ENCODE assay signal across 11 cellular contexts in genomic region chr1:31666290-31666963, GRCh38. TPM values are rescaled to one million over a fixed set of nuclear protein-coding genes. Genes with fewer than 3 reads are reported as not detected.
DNase-seq lines count a peak whose midpoint lies in the region; ATAC-seq and TF ChIP-seq lines count a peak whose summit lies in the region.
"Had no signal": no experiment of that assay in that cellular context is flagged by ENCODE, and none has a peak within 500 bp of the region (broad histone marks: within the 10 kb centered on the region; RNA-seq: fewer than 3 reads in every experiment).

No MANE protein-coding gene starts in this region.

- DNase-seq in A172 (ENCODE audit: low spot score): peak; percentile 85
- DNase-seq in LHCN-M2 (ENCODE audit: low read depth): peak; percentile 42
- peak; percentile 74 for DNase-seq in mammary epithelial cell
- DNase-seq in mucosa of descending colon: peak; percentile 73 to 88 (median 76)
- DNase-seq in activated CD4-positive, alpha-beta T cell treated with anti-CD3 and anti-CD28 coated beads for 1 hour: no peak
- no peak for DNase-seq in inferior parietal cortex (ENCODE audit: extremely low spot score)
- DNase-seq: C1 segment of cervical spinal cord, T-helper 17 cell had no signal

- in situ Hi-C loops in mammary epithelial cell (cut with MboI; ENCODE audit: low sequenced_read_pairs in 2 of 2): loop anchor here (10.0 to 25.0 kb wide), 2 partner anchors 78 to 296 kb away; no protein-coding TSS in a partner anchor

- H2AFZ ChIP-seq in mammary epithelial cell (ENCODE audit: low read depth, low read length): no peak overlapping the region

- no TSS peak for BruUV-seq in mammary epithelial cell (replicated peaks; lab: Mats Ljungman, UMichigan)

- ATAC-seq in mucosa of descending colon: peak; percentile 78
- no peak for ATAC-seq in GM18873 (IDR thresholded peaks at IDR 0.05; ENCODE audit: low FRiP score, unreplicated experiment)
- no peak for ATAC-seq in HG03095 (IDR thresholded peaks at IDR 0.05; ENCODE audit: unreplicated experiment)
- ATAC-seq: T-helper 17 cell had no signal

- 45% methylated on average over 8 of the region's 9 CpGs for WGBS in mammary epithelial cell (ENCODE audit: low coverage, missing lambda C conversion rate)

- H3K27ac ChIP-seq in mammary epithelial cell (ENCODE audit: insufficient read depth, low read depth, low read length): peak overlapping the region; percentile 28

- no peak for TF ChIP-seq CTCF in mammary epithelial cell (conservative IDR thresholded peaks at IDR 0.05 in 1 of 2, IDR thresholded peaks at IDR 0.05 in 1 of 2; ENCODE audit: extremely low read depth in 1 of 2, insufficient read depth in 1 of 2, low read depth in 1 of 2, low read length in 2 of 2)
- no peak for TF ChIP-seq CTCF in mucosa of descending colon (IDR thresholded peaks at IDR 0.05)

- H3K4me3 ChIP-seq in mammary epithelial cell (replicated peaks in 1 of 3; ENCODE audit: insufficient read depth in 1 of 3, low read depth in 2 of 3, low read length in 3 of 3) (no peak overlapping the region), mucosa of descending colon (no peak overlapping the region)

- dilution Hi-C loops in mammary epithelial cell (cut with HindIII; ENCODE audit: low sequenced_read_pairs): no loop called here

- no peak overlapping the region for H3K4me2 ChIP-seq in mammary epithelial cell (ENCODE audit: insufficient read depth, low read depth, low read length)

- no peaks in the 10 kb centered on the region for H3K79me2 ChIP-seq in mammary epithelial cell (ENCODE audit: insufficient read depth, low read length)

- H3K9ac ChIP-seq in mammary epithelial cell (ENCODE audit: insufficient read depth, low read length): no peak overlapping the region

- H3K9me3 ChIP-seq in mammary epithelial cell (replicated peaks; ENCODE audit: insufficient read depth, low read length): no peaks in the 10 kb centered on the region
- H3K9me3 ChIP-seq in mucosa of descending colon: no peaks in the 10 kb centered on the region

- no peaks in the 10 kb centered on the region for H3K27me3 ChIP-seq in mammary epithelial cell (ENCODE audit: insufficient read depth, low read length)

- intact Hi-C loops in mammary epithelial cell (cut with micrococcal nuclease) (loop anchor here (1.0 kb wide), 1 partner anchor 35 kb away; no protein-coding TSS in a partner anchor), mucosa of descending colon (cut with DNase I, micrococcal nuclease) (loop anchor here in 1 of 2 donors (5.0 kb wide), 1 partner anchor 121 kb away; no protein-coding TSS in a partner anchor)

- H4K20me1 ChIP-seq in mammary epithelial cell (ENCODE audit: insufficient read depth, low read length): no peaks in the 10 kb centered on the region

- peaks cover 43% of the 10 kb centered on the region for H3K4me1 ChIP-seq in mammary epithelial cell (ENCODE audit: insufficient read depth, low read length)
- H3K4me1 ChIP-seq in mucosa of descending colon (ENCODE audit: low read depth): peaks cover 37% of the 10 kb centered on the region

- CTCF ChIA-PET in mammary epithelial cell (lab: Charles Lee; ENCODE audit: low non-redundant PET): interaction anchor here (0.7 kb wide), 1 partner anchor 96 kb away, joined by 6 read pairs; no protein-coding TSS in a partner anchor

- peaks cover 6% of the 10 kb centered on the region for H3K36me3 ChIP-seq in mammary epithelial cell (ENCODE audit: insufficient read depth, low read length)
- H3K36me3 ChIP-seq in mucosa of descending colon (ENCODE audit: low read depth): no peaks in the 10 kb centered on the region

RNA-seq across cellular contexts. Expression of gene PEF1, which starts 21.8 kb away (rescaled TPM):
- 62.2 and 62.7 TPM in 2 replicates for total RNA-seq in A172 (2014; rRNA removed; shearing (Covaris generic))
- 67.5 and 78.3 TPM in 2 replicates for total RNA-seq in LHCN-M2 (2014; rRNA removed)
- 81.1 TPM for polyA plus RNA-seq in LHCN-M2 (2012)
- 10 to 100 TPM; 58.6 to 78.0 TPM for total RNA-seq in mammary epithelial cell
- 106 TPM for polyA plus RNA-seq in mammary epithelial cell
- polyA minus RNA-seq in mammary epithelial cell: 81.6 TPM
- 10 to 100 TPM; 47.5 to 54.5 (median 52.9) TPM for total RNA-seq in mucosa of descending colon

RNA-seq across cellular contexts. Expression of gene COL16A1, which starts 37.4 kb away (rescaled TPM):
- 12.7 and 26.2 TPM in 2 replicates for total RNA-seq in A172 (2014; rRNA removed; shearing (Covaris generic))
- total RNA-seq in LHCN-M2 (2014; rRNA removed) (9.8 and 11.5 TPM in 2 replicates), mammary epithelial cell (100 to 1,000 TPM; 121 to 146 TPM), mucosa of descending colon (10 to 100 TPM; 11.2 to 62.9 (median 19.3) TPM)
- polyA plus RNA-seq in LHCN-M2 (2012): 8.1 TPM
- 32.8 TPM for polyA plus RNA-seq in mammary epithelial cell
- 57.1 TPM for polyA minus RNA-seq in mammary epithelial cell
- total RNA-seq: T-helper 17 cell had no signal
- polyA plus RNA-seq: IgD-negative memory B cell had no signal

RNA-seq across cellular contexts. Expression of gene HCRTR1, which starts 48.9 kb away (rescaled TPM):
- not detected in 2 replicates for total RNA-seq in A172 (2014; rRNA removed; shearing (Covaris generic))
- total RNA-seq in LHCN-M2 (2014; rRNA removed): not detected in 2 replicates
- not detected for polyA plus RNA-seq in LHCN-M2 (2012)
- not detected for total RNA-seq in mammary epithelial cell
- not detected for polyA plus RNA-seq in mammary epithelial cell
- polyA minus RNA-seq in mammary epithelial cell: not detected
- total RNA-seq in mucosa of descending colon: not detected
- total RNA-seq: T-helper 17 cell had no signal
- polyA plus RNA-seq: IgD-negative memory B cell had no signal

Comparison
In these comparisons a context has a peak if more than half of its experiments do, and no peak if none do; other contexts are left out.
1. DNase-seq: peak in A172 (single experiment), LHCN-M2 (single experiment), mammary epithelial cell (single experiment) and mucosa of descending colon (3 of 3); none in activated CD4-positive, alpha-beta T cell treated with anti-CD3 and anti-CD28 coated beads for 1 hour (single experiment) and inferior parietal cortex (single experiment).